Comparison of ENCODE assay signal across 12 cellular contexts in genomic region chr16:16071631-16072244, GRCh38.
DNase-seq lines count a peak whose midpoint lies in the region; ATAC-seq and TF ChIP-seq lines count a peak whose summit lies in the region.
"Had no signal": no experiment of that assay in that cellular context is flagged by ENCODE, and none has a peak within 500 bp of the region (broad histone marks: within the 10 kb centered on the region; RNA-seq: fewer than 3 reads in every experiment).

No MANE protein-coding gene starts in this region.

- no peaks in the 10 kb centered on the region for H3K27me3 ChIP-seq in right cardiac atrium (ENCODE audit: control insufficient read depth, insufficient read depth)

- ATAC-seq in right cardiac atrium, result peak; percentile 36 to 52
- peak; percentile 40 for ATAC-seq in sciatic nerve
- no peak for ATAC-seq in GM21619 (IDR thresholded peaks at IDR 0.05; ENCODE audit: unreplicated experiment)
- no peak for ATAC-seq in GM18867 (IDR thresholded peaks at IDR 0.05; ENCODE audit: unreplicated experiment)
- no peak for ATAC-seq in GM19324 (IDR thresholded peaks at IDR 0.05; ENCODE audit: low FRiP score, unreplicated experiment)
- ATAC-seq: CD8-positive, alpha-beta T cell had no signal

- CTCF ChIA-PET in HEK293 (lab: Yijun Ruan, JAX), result interaction anchor here (0.6 to 0.7 kb wide), 2 partner anchors 44 to 49 kb away, joined by 3 to 4 read pairs; no protein-coding TSS in a partner anchor

- no peak for TF ChIP-seq CTCF in HEK293 (tag by site-specific recombination; IDR thresholded peaks at IDR 0.05)

- H3K36me3 ChIP-seq in HEK293 (ENCODE audit: control insufficient read depth in 2 of 2, insufficient read depth in 1 of 2, low read length in 2 of 2), result peaks cover 8 to 44% of the 10 kb centered on the region in 2 experiments; a peak in 2 of 3 replicates

- POLR2A ChIA-PET in HEK293 (lab: Yijun Ruan, JAX), result no interaction called here

- H3K9me3 ChIP-seq in HEK293 (ENCODE audit: control insufficient read depth, insufficient read depth, low read depth, low read length), result no peaks in the 10 kb centered on the region
- no peaks in the 10 kb centered on the region for H3K9me3 ChIP-seq in right cardiac atrium (ENCODE audit: control insufficient read depth, low read length)

- WGBS in right cardiac atrium, result 26% methylated on average over 11 of the region's 11 CpGs

- intact Hi-C loops in right cardiac atrium (cut with DNase I), result no loop called here
- intact Hi-C loops in sciatic nerve (cut with DNase I), result no loop called here

- DNase-seq in astrocyte of the hippocampus (ENCODE audit: low read depth, low spot score) (peak; percentile 72), right cardiac atrium (peak in 1 of 3 donors; percentile 80), sciatic nerve (ENCODE audit: low spot score) (no peak), SW480 (ENCODE audit: low spot score) (no peak)
- DNase-seq: activated CD4-positive, CD25-positive, alpha-beta regulatory T cell; CD8-positive, alpha-beta T cell; NCI-H526; stimulated activated naive CD4-positive, alpha-beta T cell treated with Interleukin-2 at 50 U/mL for 16 hours had no signal

- no peak overlapping the region for H3K27ac ChIP-seq in HEK293 (ENCODE audit: extremely low read depth, low read depth, low read length)
- peak overlapping the region; percentile 73 for H3K27ac ChIP-seq in right cardiac atrium (ENCODE audit: low read length)

- H3K4me1 ChIP-seq in HEK293 (ENCODE audit: control insufficient read depth, insufficient read depth, low read length) (no peaks in the 10 kb centered on the region), right cardiac atrium (ENCODE audit: control insufficient read depth, insufficient read depth, low read length) (peaks cover 3% of the 10 kb centered on the region)

- H3K4me3 ChIP-seq in HEK293 (ENCODE audit: low read depth, low read length), result no peak overlapping the region
- no peak overlapping the region for H3K4me3 ChIP-seq in right cardiac atrium (ENCODE audit: low read length)

TF ChIP-seq in HEK293, 187 proteins besides CTCF, POLR2A, EP300 and RAD21:
- no peak for TF ChIP-seq ZNF747 (tag by site-specific recombination; IDR thresholded peaks at IDR 0.05)
- peak; percentile 35; the same call in 1 of the 2 replicates for TF ChIP-seq ZIC2 (tag by site-specific recombination; IDR thresholded peaks at IDR 0.05)
- no peak for TF ChIP-seq ZNF654 (tag by site-specific recombination; IDR thresholded peaks at IDR 0.05; ENCODE audit: low read depth)
TF ChIP-seq in HEK293: peak in this region for 1.

Comparison
In these comparisons a context has a peak if more than half of its experiments do, and no peak if none do; other contexts are left out.
1. ATAC-seq: peak in right cardiac atrium (2 of 2) and sciatic nerve (single experiment); none in GM21619 (single experiment), GM18867 (single experiment) and GM19324 (single experiment).